ENCODE assay signal across 23 cellular contexts in genomic region chr9:72151099-72151498, GRCh38. TPM values are rescaled to one million over a fixed set of nuclear protein-coding genes. Genes with fewer than 3 reads are reported as not detected.
"Had no signal": no experiment of that assay in that cellular context is flagged by ENCODE, and none has a peak within 500 bp of the region (broad histone marks: within the 10 kb centered on the region; RNA-seq: fewer than 3 reads in every experiment).

No MANE protein-coding gene starts in this region.

- H3K4me1 ChIP-seq: pancreas had no signal

- H3K4me3 ChIP-seq: esophagus muscularis mucosa, lower lobe of right lung, pancreas, vagina had no signal

- ATAC-seq: activated naive CD8-positive, alpha-beta T cell treated with anti-CD3 and anti-CD28 coated beads, Interleukin-2, amount 50 U/mL, for 24 hours; left colon; lower lobe of right lung; natural killer cell treated with Interleukin-12 subunit alpha and Interleukin-12 subunit beta and Interleukin-15 and Interleukin-18, amount 100 ng/mL, for 72 hours; T-cell had no signal

- H3K27ac ChIP-seq: brain microvascular endothelial cell, esophagus muscularis mucosa, lower lobe of right lung, neutrophil, pancreas, vagina had no signal

- H3K36me3 ChIP-seq: brain microvascular endothelial cell, esophagus muscularis mucosa, lower lobe of right lung, neutrophil, pancreas, transverse colon, vagina had no signal

- DNase-seq: activated CD4-positive, alpha-beta T cell treated with anti-CD3 and anti-CD28 coated beads, Interleukin-2, amount 50 U/mL, for 1 hour; activated CD8-positive, alpha-beta memory T cell treated with anti-CD3 and anti-CD28 coated beads for 24 hours; activated CD8-positive, alpha-beta memory T cell treated with anti-CD3 and anti-CD28 coated beads, Interleukin-2, amount 50 U/mL, for 48 hours; activated effector memory CD4-positive, alpha-beta T cell treated with Interleukin-2 at 50 U/mL for 16 hours; activated naive CD4-positive, alpha-beta T cell treated with anti-CD3 and anti-CD28 coated beads, Interleukin-2, amount 10 ng/mL, durations not matched to agents 7 days and 5 days; activated naive CD8-positive, alpha-beta T cell treated with anti-CD3 and anti-CD28 coated beads, Interleukin-2, amount 50 U/mL, for 24 hours; activated T-cell treated with anti-CD3 and anti-CD28 coated beads, Interleukin-2, amount 50 U/mL, for 48 hours; anterior cingulate cortex; brain microvascular endothelial cell; central memory CD4-positive, alpha-beta T cell; left colon; lower lobe of right lung; pancreas; stimulated activated CD4-positive, alpha-beta T cell treated with anti-CD3 and anti-CD28 coated beads, Interleukin-12 subunit alpha, Interleukin-12 subunit beta, amount 100 ng/mL, for 4 hours; stimulated activated CD4-positive, alpha-beta T cell treated with anti-CD3 and anti-CD28 coated beads, Interleukin-2, amount 100 ng/mL, for 24 hours; T-cell; T-helper 9 cell; transverse colon had no signal

- H3K27me3 ChIP-seq: pancreas had no signal

- H3K9me3 ChIP-seq: esophagus muscularis mucosa, lower lobe of right lung, neutrophil, pancreas, transverse colon, vagina had no signal

RNA-seq across cellular contexts. Expression of gene GDA, which starts 1.9 kb away (rescaled TPM):
- total RNA-seq: esophagus muscularis mucosa; natural killer cell treated with Interleukin-12 subunit alpha and Interleukin-12 subunit beta and Interleukin-15 and Interleukin-18, amount 100 ng/mL, for 72 hours; pulmonary artery endothelial cell; vagina had no signal
